1 cellular context compared by ENCODE assay signal in the genomic region with DNA sequence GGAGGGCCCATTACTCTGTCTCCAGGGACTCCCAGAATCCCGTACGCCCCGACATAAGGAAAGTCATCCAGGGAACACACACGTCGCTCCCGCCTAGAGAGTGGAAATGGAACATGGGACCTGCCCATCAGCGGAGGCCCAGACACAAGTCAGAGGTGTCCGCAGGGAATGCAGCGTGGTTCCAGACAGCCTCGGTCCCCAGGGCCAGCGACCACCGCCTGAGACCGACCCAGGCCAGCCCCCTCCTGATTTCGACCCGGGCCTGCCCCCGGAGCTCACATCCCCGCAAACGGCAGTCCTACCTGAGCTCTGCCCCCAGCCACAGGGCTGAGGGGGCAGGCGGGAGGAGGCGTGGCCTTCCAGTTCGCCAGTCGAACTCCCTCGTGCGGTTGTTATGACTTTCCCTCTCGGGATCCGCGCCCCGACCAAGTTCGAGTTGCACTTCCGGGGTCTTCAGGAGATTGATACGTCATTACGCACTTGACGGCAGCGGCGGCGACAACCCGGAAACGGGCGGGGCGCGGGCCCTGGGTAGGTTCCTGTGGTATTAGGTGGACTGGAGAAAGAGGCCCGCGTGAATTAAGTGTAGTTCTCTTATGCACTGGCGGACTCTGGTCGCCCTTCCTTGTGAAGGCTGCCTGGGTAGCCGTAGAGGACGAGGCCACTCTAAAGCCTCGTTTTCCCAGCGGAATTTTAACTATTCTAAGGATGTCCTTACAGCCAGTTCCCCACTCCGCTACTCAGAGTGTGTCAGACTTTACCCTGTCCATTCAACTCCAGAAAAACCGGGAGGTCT.
A peak's percentile ranks its signal among the peaks of the same experiment; 100 is the strongest.
TF ChIP-seq lines count a peak whose summit lies in the region.

No MANE protein-coding gene starts in this region.

TF ChIP-seq in HEK293, 187 proteins besides CTCF, POLR2A, EP300 and RAD21 (continued from another document and continues in another):
- TF ChIP-seq, protein P1, sequence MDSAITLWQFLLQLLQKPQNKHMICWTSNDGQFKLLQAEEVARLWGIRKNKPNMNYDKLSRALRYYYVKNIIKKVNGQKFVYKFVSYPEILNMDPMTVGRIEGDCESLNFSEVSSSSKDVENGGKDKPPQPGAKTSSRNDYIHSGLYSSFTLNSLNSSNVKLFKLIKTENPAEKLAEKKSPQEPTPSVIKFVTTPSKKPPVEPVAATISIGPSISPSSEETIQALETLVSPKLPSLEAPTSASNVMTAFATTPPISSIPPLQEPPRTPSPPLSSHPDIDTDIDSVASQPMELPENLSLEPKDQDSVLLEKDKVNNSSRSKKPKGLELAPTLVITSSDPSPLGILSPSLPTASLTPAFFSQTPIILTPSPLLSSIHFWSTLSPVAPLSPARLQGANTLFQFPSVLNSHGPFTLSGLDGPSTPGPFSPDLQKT (IDR thresholded peaks at IDR 0.05; ENCODE audit: borderline replicate concordance, low read depth, low read length): peak; percentile 18; the same call in 1 of the 2 replicates
- TF ChIP-seq ZNF354C (tag by site-specific recombination; IDR thresholded peaks at IDR 0.05; ENCODE audit: borderline replicate concordance, low read depth) (no peak), ZXDB (tag by site-specific recombination; IDR thresholded peaks at IDR 0.05) (peak; percentile 81), ZBTB17 (tag by site-specific recombination; IDR thresholded peaks at IDR 0.05) (peak; percentile 94), ZNF10 (tag by site-specific recombination; IDR thresholded peaks at IDR 0.05) (no peak), KLF8 (tag by site-specific recombination; IDR thresholded peaks at IDR 0.05) (no peak), TCF7L2 (IDR thresholded peaks at IDR 0.05; ENCODE audit: borderline replicate concordance, low read depth, low read length) (no peak), ZNF785 (tag by site-specific recombination; IDR thresholded peaks at IDR 0.05) (no peak), ZNF121 (tag by site-specific recombination; IDR thresholded peaks at IDR 0.05) (no peak), ZNF830 (tag by site-specific recombination; IDR thresholded peaks at IDR 0.05; ENCODE audit: low read depth) (no peak), ZNF626 (tag by site-specific recombination; IDR thresholded peaks at IDR 0.05) (no peak), HOXA7 (CRISPR knock-in tag; IDR thresholded peaks at IDR 0.05; ENCODE audit: borderline replicate concordance) (no peak), SP2 (tag by site-specific recombination; IDR thresholded peaks at IDR 0.05) (peak; percentile 90), ZNF571 (tag by site-specific recombination; IDR thresholded peaks at IDR 0.05) (no peak), ZNF114 (tag by site-specific recombination; IDR thresholded peaks at IDR 0.05) (no peak), ZNF501 (tag by site-specific recombination; IDR thresholded peaks at IDR 0.05) (peak; percentile 90), ZNF600 (tag by site-specific recombination; IDR thresholded peaks at IDR 0.05) (peak; percentile 89), ZEB2 (tag by site-specific recombination; IDR thresholded peaks at IDR 0.05) (peak; percentile 89), ZNF24 (tag by site-specific recombination; IDR thresholded peaks at IDR 0.05) (0 out of 2 replicates have a peak, but pooled peaks have one; percentile 59), EGR2 (tag by site-specific recombination; IDR thresholded peaks at IDR 0.05; ENCODE audit: low read depth) (peak; percentile 72), KLF10 (tag by site-specific recombination; IDR thresholded peaks at IDR 0.05) (no peak), ZNF266 (tag by site-specific recombination; IDR thresholded peaks at IDR 0.05; ENCODE audit: low read depth) (no peak), ZNF670 (tag by site-specific recombination; IDR thresholded peaks at IDR 0.05; ENCODE audit: low read depth) (no peak), SCRT2 (tag by site-specific recombination; IDR thresholded peaks at IDR 0.05) (0 out of 2 replicates have a peak, but pooled peaks have one; percentile 17), ZNF792 (tag by site-specific recombination; IDR thresholded peaks at IDR 0.05) (no peak), IKZF3 (tag by site-specific recombination; IDR thresholded peaks at IDR 0.05) (peak; percentile 84), ZNF747 (tag by site-specific recombination; IDR thresholded peaks at IDR 0.05) (no peak), PRDM1 (tag by site-specific recombination; IDR thresholded peaks at IDR 0.05) (peak; percentile 75), ZNF677 (tag by site-specific recombination; IDR thresholded peaks at IDR 0.05) (no peak), ZNF311 (tag by site-specific recombination; IDR thresholded peaks at IDR 0.05; ENCODE audit: borderline replicate concordance) (no peak), ZNF157 (tag by site-specific recombination; IDR thresholded peaks at IDR 0.05) (no peak), ZNF202 (tag by site-specific recombination; IDR thresholded peaks at IDR 0.05; ENCODE audit: borderline replicate concordance) (no peak), ZBTB21 (tag by site-specific recombination; IDR thresholded peaks at IDR 0.05) (peak; percentile 93), ZFHX2 (tag by site-specific recombination; conservative IDR thresholded peaks at IDR 0.05) (peak; percentile 63), ZNF175 (tag by site-specific recombination; IDR thresholded peaks at IDR 0.05) (no peak), ZNF473 (tag by site-specific recombination; IDR thresholded peaks at IDR 0.05) (no peak)
- TF ChIP-seq, protein P2, sequence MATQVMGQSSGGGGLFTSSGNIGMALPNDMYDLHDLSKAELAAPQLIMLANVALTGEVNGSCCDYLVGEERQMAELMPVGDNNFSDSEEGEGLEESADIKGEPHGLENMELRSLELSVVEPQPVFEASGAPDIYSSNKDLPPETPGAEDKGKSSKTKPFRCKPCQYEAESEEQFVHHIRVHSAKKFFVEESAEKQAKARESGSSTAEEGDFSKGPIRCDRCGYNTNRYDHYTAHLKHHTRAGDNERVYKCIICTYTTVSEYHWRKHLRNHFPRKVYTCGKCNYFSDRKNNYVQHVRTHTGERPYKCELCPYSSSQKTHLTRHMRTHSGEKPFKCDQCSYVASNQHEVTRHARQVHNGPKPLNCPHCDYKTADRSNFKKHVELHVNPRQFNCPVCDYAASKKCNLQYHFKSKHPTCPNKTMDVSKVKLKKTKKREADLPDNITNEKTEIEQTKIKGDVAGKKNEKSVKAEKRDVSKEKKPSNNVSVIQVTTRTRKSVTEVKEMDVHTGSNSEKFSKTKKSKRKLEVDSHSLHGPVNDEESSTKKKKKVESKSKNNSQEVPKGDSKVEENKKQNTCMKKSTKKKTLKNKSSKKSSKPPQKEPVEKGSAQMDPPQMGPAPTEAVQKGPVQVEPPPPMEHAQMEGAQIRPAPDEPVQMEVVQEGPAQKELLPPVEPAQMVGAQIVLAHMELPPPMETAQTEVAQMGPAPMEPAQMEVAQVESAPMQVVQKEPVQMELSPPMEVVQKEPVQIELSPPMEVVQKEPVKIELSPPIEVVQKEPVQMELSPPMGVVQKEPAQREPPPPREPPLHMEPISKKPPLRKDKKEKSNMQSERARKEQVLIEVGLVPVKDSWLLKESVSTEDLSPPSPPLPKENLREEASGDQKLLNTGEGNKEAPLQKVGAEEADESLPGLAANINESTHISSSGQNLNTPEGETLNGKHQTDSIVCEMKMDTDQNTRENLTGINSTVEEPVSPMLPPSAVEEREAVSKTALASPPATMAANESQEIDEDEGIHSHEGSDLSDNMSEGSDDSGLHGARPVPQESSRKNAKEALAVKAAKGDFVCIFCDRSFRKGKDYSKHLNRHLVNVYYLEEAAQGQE (tag by site-specific recombination; IDR thresholded peaks at IDR 0.05): no peak
- TF ChIP-seq, protein P3, sequence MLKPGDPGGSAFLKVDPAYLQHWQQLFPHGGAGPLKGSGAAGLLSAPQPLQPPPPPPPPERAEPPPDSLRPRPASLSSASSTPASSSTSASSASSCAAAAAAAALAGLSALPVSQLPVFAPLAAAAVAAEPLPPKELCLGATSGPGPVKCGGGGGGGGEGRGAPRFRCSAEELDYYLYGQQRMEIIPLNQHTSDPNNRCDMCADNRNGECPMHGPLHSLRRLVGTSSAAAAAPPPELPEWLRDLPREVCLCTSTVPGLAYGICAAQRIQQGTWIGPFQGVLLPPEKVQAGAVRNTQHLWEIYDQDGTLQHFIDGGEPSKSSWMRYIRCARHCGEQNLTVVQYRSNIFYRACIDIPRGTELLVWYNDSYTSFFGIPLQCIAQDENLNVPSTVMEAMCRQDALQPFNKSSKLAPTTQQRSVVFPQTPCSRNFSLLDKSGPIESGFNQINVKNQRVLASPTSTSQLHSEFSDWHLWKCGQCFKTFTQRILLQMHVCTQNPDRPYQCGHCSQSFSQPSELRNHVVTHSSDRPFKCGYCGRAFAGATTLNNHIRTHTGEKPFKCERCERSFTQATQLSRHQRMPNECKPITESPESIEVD (tag by site-specific recombination; IDR thresholded peaks at IDR 0.05): no peak; the same call in 1 of the 2 replicates
- TF ChIP-seq, protein P4, sequence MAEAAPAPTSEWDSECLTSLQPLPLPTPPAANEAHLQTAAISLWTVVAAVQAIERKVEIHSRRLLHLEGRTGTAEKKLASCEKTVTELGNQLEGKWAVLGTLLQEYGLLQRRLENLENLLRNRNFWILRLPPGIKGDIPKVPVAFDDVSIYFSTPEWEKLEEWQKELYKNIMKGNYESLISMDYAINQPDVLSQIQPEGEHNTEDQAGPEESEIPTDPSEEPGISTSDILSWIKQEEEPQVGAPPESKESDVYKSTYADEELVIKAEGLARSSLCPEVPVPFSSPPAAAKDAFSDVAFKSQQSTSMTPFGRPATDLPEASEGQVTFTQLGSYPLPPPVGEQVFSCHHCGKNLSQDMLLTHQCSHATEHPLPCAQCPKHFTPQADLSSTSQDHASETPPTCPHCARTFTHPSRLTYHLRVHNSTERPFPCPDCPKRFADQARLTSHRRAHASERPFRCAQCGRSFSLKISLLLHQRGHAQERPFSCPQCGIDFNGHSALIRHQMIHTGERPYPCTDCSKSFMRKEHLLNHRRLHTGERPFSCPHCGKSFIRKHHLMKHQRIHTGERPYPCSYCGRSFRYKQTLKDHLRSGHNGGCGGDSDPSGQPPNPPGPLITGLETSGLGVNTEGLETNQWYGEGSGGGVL (tag by site-specific recombination; IDR thresholded peaks at IDR 0.05): peak; percentile 63
- TF ChIP-seq, protein P5, sequence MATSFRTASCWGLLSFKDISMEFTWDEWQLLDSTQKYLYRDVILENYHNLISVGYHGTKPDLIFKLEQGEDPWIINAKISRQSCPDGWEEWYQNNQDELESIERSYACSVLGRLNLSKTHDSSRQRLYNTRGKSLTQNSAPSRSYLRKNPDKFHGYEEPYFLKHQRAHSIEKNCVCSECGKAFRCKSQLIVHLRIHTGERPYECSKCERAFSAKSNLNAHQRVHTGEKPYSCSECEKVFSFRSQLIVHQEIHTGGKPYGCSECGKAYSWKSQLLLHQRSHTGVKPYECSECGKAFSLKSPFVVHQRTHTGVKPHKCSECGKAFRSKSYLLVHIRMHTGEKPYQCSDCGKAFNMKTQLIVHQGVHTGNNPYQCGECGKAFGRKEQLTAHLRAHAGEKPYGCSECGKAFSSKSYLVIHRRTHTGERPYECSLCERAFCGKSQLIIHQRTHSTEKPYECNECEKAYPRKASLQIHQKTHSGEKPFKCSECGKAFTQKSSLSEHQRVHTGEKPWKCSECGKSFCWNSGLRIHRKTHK (tag by site-specific recombination; IDR thresholded peaks at IDR 0.05): no peak
- TF ChIP-seq, protein P6, sequence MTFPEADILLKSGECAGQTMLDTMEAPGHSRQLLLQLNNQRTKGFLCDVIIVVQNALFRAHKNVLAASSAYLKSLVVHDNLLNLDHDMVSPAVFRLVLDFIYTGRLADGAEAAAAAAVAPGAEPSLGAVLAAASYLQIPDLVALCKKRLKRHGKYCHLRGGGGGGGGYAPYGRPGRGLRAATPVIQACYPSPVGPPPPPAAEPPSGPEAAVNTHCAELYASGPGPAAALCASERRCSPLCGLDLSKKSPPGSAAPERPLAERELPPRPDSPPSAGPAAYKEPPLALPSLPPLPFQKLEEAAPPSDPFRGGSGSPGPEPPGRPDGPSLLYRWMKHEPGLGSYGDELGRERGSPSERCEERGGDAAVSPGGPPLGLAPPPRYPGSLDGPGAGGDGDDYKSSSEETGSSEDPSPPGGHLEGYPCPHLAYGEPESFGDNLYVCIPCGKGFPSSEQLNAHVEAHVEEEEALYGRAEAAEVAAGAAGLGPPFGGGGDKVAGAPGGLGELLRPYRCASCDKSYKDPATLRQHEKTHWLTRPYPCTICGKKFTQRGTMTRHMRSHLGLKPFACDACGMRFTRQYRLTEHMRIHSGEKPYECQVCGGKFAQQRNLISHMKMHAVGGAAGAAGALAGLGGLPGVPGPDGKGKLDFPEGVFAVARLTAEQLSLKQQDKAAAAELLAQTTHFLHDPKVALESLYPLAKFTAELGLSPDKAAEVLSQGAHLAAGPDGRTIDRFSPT (tag by site-specific recombination; IDR thresholded peaks at IDR 0.05): no peak
- TF ChIP-seq, protein P7, sequence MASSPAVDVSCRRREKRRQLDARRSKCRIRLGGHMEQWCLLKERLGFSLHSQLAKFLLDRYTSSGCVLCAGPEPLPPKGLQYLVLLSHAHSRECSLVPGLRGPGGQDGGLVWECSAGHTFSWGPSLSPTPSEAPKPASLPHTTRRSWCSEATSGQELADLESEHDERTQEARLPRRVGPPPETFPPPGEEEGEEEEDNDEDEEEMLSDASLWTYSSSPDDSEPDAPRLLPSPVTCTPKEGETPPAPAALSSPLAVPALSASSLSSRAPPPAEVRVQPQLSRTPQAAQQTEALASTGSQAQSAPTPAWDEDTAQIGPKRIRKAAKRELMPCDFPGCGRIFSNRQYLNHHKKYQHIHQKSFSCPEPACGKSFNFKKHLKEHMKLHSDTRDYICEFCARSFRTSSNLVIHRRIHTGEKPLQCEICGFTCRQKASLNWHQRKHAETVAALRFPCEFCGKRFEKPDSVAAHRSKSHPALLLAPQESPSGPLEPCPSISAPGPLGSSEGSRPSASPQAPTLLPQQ (tag by site-specific recombination; IDR thresholded peaks at IDR 0.05): peak; percentile 73
